In the genomic region with DNA sequence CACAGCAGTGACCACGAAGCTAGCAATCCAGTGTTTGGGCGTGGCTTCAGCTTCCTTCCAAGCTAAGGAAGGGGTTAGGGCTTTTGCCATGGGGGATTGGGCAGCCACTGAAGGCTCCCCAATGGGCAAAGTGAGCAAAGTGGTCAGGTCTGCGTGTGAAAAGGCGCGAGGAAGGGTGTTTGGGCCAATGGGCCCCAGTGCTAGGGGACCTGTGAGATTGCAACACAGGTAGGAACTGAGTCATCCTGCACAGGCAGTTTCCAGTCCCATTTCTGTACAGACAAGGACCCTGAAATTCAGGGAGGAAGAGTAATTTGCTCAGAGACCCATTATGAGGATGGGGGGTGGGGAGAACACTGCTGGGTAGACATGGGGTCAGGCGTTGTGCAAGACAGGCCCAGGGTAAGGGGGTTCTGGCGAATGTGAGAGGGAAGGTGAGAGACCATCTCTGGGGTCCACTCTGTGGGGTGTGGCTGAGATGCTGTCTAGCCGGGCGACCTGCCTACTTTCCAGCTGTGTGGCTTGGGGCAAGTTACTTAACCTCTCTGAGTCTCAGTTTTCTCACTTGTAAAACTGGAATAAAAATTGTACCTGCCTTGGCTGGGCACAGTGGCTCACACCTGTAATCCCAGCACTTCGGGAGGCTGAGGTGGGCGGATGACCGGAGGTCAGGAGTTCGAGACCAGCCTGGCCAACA, we compare ENCODE assay signal across 19 cellular contexts. TPM values are rescaled to one million over a fixed set of nuclear protein-coding genes. Genes with fewer than 3 reads are reported as not detected.
DNase-seq lines count a peak whose midpoint lies in the region; TF ChIP-seq lines count a peak whose summit lies in the region.
"Had no signal": no experiment of that assay in that cellular context is flagged by ENCODE, and none has a peak within 500 bp of the region (broad histone marks: within the 10 kb centered on the region; RNA-seq: fewer than 3 reads in every experiment).

No MANE protein-coding gene starts in this region.

- H3K27me3 Mint-ChIP-seq in Calu3 (ENCODE audit: unreplicated experiment) = no peaks in the 10 kb centered on the region
- H3K27me3 Mint-ChIP-seq: central memory CD8-positive, alpha-beta T cell; effector memory CD8-positive, alpha-beta T cell had no signal

- no peaks in the 10 kb centered on the region for H3K4me1 ChIP-seq in HEK293 (ENCODE audit: control insufficient read depth, insufficient read depth, low read length)

- H3K9me3 ChIP-seq in HEK293 (ENCODE audit: control insufficient read depth, insufficient read depth, low read depth, low read length) = no peaks in the 10 kb centered on the region
- H3K9me3 ChIP-seq: MG63, testis had no signal

- no peaks in the 10 kb centered on the region for H3K9me3 Mint-ChIP-seq in Calu3 (ENCODE audit: low read depth, unreplicated experiment)
- H3K9me3 Mint-ChIP-seq: central memory CD8-positive, alpha-beta T cell; effector memory CD8-positive, alpha-beta T cell; H9 had no signal

- DNase-seq in Calu3 = no peak
- peak; percentile 30 for DNase-seq in SKM-1 (lab: John Stamatoyannopoulos, UW; ENCODE audit: unreplicated experiment)
- DNase-seq in islet precursor cell = peak; percentile 33
- DNase-seq in UCSD-AML1 (lab: John Stamatoyannopoulos, UW; ENCODE audit: unreplicated experiment) = no peak
- DNase-seq in erythroblast (lab: John Stamatoyannopoulos, UW) = no peak
- DNase-seq in nucleus accumbens (lab: John Stamatoyannopoulos, UW) = no peak
- DNase-seq: activated CD4-positive, CD25-positive, alpha-beta regulatory T cell treated with anti-CD3 and anti-CD28 coated beads, Interleukin-2, amount 50 U/mL, for 72 hours; activated CD8-positive, alpha-beta memory T cell treated with anti-CD3 and anti-CD28 coated beads, Interleukin-2, amount 50 U/mL, for 4 hours; effector memory CD8-positive, alpha-beta T cell; foreskin fibroblast; H9; MG63; NCI-H2107; NCI-H526 treated with DMSO at 0.1 percent for 48 hours; small intestine; stimulated activated CD4-positive, alpha-beta T cell treated with anti-CD3 and anti-CD28 coated beads, Interleukin-4, amount 100 ng/mL, for 4 hours; testis had no signal

- CTCF ChIA-PET in Calu3 (lab: Charles Lee) (no interaction called here), HEK293 (lab: Yijun Ruan, JAX) (interaction anchor here (0.8 to 7.9 kb wide), 5 partner anchors 8 to 46 kb away, joined by 3 to 86 read pairs (median 5); partner anchors contain the start of genes PRDX5 and TRMT112)

- H3K4me3 ChIP-seq in HEK293 (ENCODE audit: low read depth, low read length) = no peak overlapping the region
- H3K4me3 ChIP-seq: MG63, testis had no signal

- no peak for TF ChIP-seq CTCF in Calu3 (IDR thresholded peaks at IDR 0.05; ENCODE audit: unreplicated experiment)
- no peak for TF ChIP-seq CTCF in HEK293 (tag by site-specific recombination; IDR thresholded peaks at IDR 0.05)

- intact Hi-C loops in Calu3 (cut with micrococcal nuclease; ENCODE audit: unreplicated experiment) = no loop called here

- no peak overlapping the region for H3K27ac ChIP-seq in HEK293 (ENCODE audit: extremely low read depth, low read depth, low read length)
- H3K27ac ChIP-seq: testis had no signal

- H3K27ac Mint-ChIP-seq in Calu3 (ENCODE audit: unreplicated experiment) = peak overlapping the region; percentile 59

- no peak for TF ChIP-seq POLR2A in erythroblast (IDR thresholded peaks at IDR 0.05; ENCODE audit: low read length)

- H3K36me3 ChIP-seq in HEK293 (ENCODE audit: control insufficient read depth in 2 of 2, insufficient read depth in 1 of 2, low read length in 2 of 2) = no peaks in the 10 kb centered on the region
- H3K36me3 ChIP-seq: MG63 had no signal

- H3K4me3 Mint-ChIP-seq in Calu3 (ENCODE audit: low read depth, unreplicated experiment) = no peak overlapping the region
- H3K4me3 Mint-ChIP-seq: central memory CD8-positive, alpha-beta T cell; effector memory CD8-positive, alpha-beta T cell; H9 had no signal

- BruUV-seq in Calu3 (replicated peaks; lab: Mats Ljungman, UMichigan) = no TSS peak

- peaks cover 9% of the 10 kb centered on the region for H3K4me1 Mint-ChIP-seq in Calu3 (ENCODE audit: low read depth, unreplicated experiment)

- POLR2A ChIA-PET in HEK293 (lab: Yijun Ruan, JAX) = interaction anchor here (0.6 to 2.7 kb wide), 2 partner anchors 30 to 177 kb away, joined by 4 to 10 read pairs; partner anchors contain the start of genes PRDX5 and TRMT112

- H3K36me3 Mint-ChIP-seq in Calu3 (ENCODE audit: insufficient read depth, unreplicated experiment) = no peaks in the 10 kb centered on the region

TF ChIP-seq in HEK293, 187 proteins besides CTCF, POLR2A, EP300 and RAD21:
- no peak for TF ChIP-seq ZNF560 (tag by site-specific recombination; IDR thresholded peaks at IDR 0.05; ENCODE audit: borderline replicate concordance)
- no peak for TF ChIP-seq ATF2 (tag by site-specific recombination; IDR thresholded peaks at IDR 0.05; ENCODE audit: low read depth)
- 0 out of 2 replicates have a peak, but pooled peaks have one; percentile 17 for TF ChIP-seq ZNF335 (tag by site-specific recombination; conservative IDR thresholded peaks at IDR 0.05)
- no peak for TF ChIP-seq BCL11A (tag by site-specific recombination; IDR thresholded peaks at IDR 0.05; ENCODE audit: low read depth)
- TF ChIP-seq ZNF324 (tag by site-specific recombination; IDR thresholded peaks at IDR 0.05) = no peak

RNA-seq across cellular contexts. Expression of gene CCDC88B, which starts 7.3 kb away (rescaled TPM):
- 7.6 and 8.2 TPM in 2 replicates for total RNA-seq in Calu3 (2022)

RNA-seq across cellular contexts. Expression of gene RPS6KA4, which starts 11.6 kb away (rescaled TPM):
- 46.0 and 56.5 TPM in 2 replicates for total RNA-seq in Calu3 (2022)

RNA-seq across cellular contexts. Expression of gene PRDX5, which starts 29.4 kb away (rescaled TPM):
- total RNA-seq in Calu3 (2022) = 165 TPM in 2 replicates

RNA-seq across cellular contexts. Expression of gene TRMT112, which starts 30.0 kb away (rescaled TPM):
- total RNA-seq in Calu3 (2022) = 197 and 211 TPM in 2 replicates

RNA-seq across cellular contexts. Expression of gene ESRRA, which starts 42.0 kb away (rescaled TPM):
- 53.4 and 59.7 TPM in 2 replicates for total RNA-seq in Calu3 (2022)

Comparison
In these comparisons a context has a peak if more than half of its experiments do, and no peak if none do; other contexts are left out.
1. DNase-seq: peak in SKM-1 (single experiment) and islet precursor cell (single experiment); none in Calu3 (single experiment), UCSD-AML1 (single experiment), erythroblast (0 of 2) and nucleus accumbens (0 of 56).